2 cellular contexts compared by ENCODE assay signal in genomic region chr3:81339040-81339845, GRCh38.
TF ChIP-seq lines count a peak whose summit lies in the region.

No MANE protein-coding gene starts in this region.

TF ChIP-seq in SK-N-SH, 30 proteins besides CTCF, POLR2A, EP300 and RAD21 (continued from another document):
- TF ChIP-seq IRF3 (IDR thresholded peaks at IDR 0.05; ENCODE audit: low read depth, low read length) (no peak), TAF1 (IDR thresholded peaks at IDR 0.05; ENCODE audit: borderline replicate concordance, low read depth, low read length) (no peak), MEF2A (IDR thresholded peaks at IDR 0.05; ENCODE audit: borderline replicate concordance, low read depth) (no peak)

TF ChIP-seq in HepG2, 621 proteins besides CTCF, POLR2A, EP300 and RAD21 (continued from another document):
- TF ChIP-seq, protein P1, sequence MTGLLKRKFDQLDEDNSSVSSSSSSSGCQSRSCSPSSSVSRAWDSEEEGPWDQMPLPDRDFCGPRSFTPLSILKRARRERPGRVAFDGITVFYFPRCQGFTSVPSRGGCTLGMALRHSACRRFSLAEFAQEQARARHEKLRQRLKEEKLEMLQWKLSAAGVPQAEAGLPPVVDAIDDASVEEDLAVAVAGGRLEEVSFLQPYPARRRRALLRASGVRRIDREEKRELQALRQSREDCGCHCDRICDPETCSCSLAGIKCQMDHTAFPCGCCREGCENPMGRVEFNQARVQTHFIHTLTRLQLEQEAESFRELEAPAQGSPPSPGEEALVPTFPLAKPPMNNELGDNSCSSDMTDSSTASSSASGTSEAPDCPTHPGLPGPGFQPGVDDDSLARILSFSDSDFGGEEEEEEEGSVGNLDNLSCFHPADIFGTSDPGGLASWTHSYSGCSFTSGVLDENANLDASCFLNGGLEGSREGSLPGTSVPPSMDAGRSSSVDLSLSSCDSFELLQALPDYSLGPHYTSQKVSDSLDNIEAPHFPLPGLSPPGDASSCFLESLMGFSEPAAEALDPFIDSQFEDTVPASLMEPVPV (CRISPR knock-in tag; IDR thresholded peaks at IDR 0.05) = no peak
- TF ChIP-seq SUZ12 (IDR thresholded peaks at IDR 0.05; ENCODE audit: low read depth, low read length) (no peak), ZNF841 (CRISPR knock-in tag; IDR thresholded peaks at IDR 0.05; ENCODE audit: borderline replicate concordance) (no peak), NFRKB (IDR thresholded peaks at IDR 0.05) (no peak), MAFF (IDR thresholded peaks at IDR 0.05; ENCODE audit: low read depth, low read length) (peak; percentile 21; the same call in 1 of the 2 replicates), ZNF136 (CRISPR knock-in tag; IDR thresholded peaks at IDR 0.05; ENCODE audit: low read depth) (no peak), MAFK (conservative IDR thresholded peaks at IDR 0.05 in 1 of 2, IDR thresholded peaks at IDR 0.05 in 1 of 2; ENCODE audit: low read length in 2 of 2) (peak in 1 of 2 experiments; percentile 34; a peak in 1 of 4 replicates), STAG1 (CRISPR knock-in tag; IDR thresholded peaks at IDR 0.05) (peak; percentile 60), SMC3 (IDR thresholded peaks at IDR 0.05; ENCODE audit: low read length) (peak; percentile 51; the same call in 1 of the 2 replicates), ELF3 (CRISPR knock-in tag; IDR thresholded peaks at IDR 0.05) (no peak), MTF2 (CRISPR knock-in tag; IDR thresholded peaks at IDR 0.05; ENCODE audit: borderline replicate concordance) (no peak), ARID3A (IDR thresholded peaks at IDR 0.05; ENCODE audit: low read depth, low read length) (peak; percentile 36; the same call in 1 of the 2 replicates), ZNF33A (CRISPR knock-in tag; IDR thresholded peaks at IDR 0.05; ENCODE audit: borderline replicate concordance) (no peak)
